ENCODE assay signal across 19 cellular contexts in the genomic region with DNA sequence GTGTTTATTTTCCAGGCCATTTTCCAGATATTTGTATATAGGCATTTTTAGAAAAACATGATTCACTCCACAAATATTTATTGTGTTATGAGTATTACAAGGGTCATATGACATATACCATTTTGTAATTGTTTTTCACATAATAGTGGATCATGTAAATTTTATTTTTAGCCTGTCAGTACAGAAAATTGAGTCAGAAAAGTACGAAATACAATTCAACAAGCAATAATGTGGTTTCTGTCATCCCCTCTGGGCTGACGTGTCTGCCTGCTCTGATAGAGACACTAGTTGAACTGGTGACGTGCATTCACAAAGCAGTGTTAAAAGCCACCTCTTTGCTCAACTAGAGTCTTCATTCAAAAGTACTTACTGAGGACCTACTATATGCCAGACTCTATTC.
DNase-seq lines count a peak whose midpoint lies in the region; TF ChIP-seq lines count a peak whose summit lies in the region.
"Had no signal": no experiment of that assay in that cellular context is flagged by ENCODE, and none has a peak within 500 bp of the region (broad histone marks: within the 10 kb centered on the region; RNA-seq: fewer than 3 reads in every experiment).

No MANE protein-coding gene starts in this region.

- no peaks in the 10 kb centered on the region for H3K36me3 ChIP-seq in ACC112 (ENCODE audit: insufficient read depth, low read length)
- H3K36me3 ChIP-seq: uterus had no signal

- H3K79me2 ChIP-seq in ACC112 (ENCODE audit: control insufficient read depth, insufficient read depth, low read length, unreplicated experiment) = no peaks in the 10 kb centered on the region

- TF ChIP-seq CTCF in fibroblast of villous mesenchyme (IDR thresholded peaks at IDR 0.05; ENCODE audit: insufficient read depth, low read depth, low read length) (no peak), progenitor cell of endocrine pancreas (IDR thresholded peaks at IDR 0.05; ENCODE audit: unreplicated experiment) (no peak)

- peaks cover 37% of the 10 kb centered on the region for H3K4me1 ChIP-seq in ACC112 (ENCODE audit: control insufficient read depth, insufficient read depth, low read length, unreplicated experiment)

- peaks cover 6% of the 10 kb centered on the region for H3K4me1 Mint-ChIP-seq in progenitor cell of endocrine pancreas (ENCODE audit: low read depth)
- H3K4me1 Mint-ChIP-seq: activated CD4-positive, alpha-beta T cell treated with anti-CD3 and anti-CD28 coated beads, Interleukin-2, amount 10 ng/mL, durations not matched to agents 24 days and 14 days had no signal

- H3K27me3 ChIP-seq in ACC112 (ENCODE audit: insufficient read depth, low read length) = no peaks in the 10 kb centered on the region
- H3K27me3 ChIP-seq: uterus had no signal

- H3K27me3 Mint-ChIP-seq in progenitor cell of endocrine pancreas = peaks cover under 1% of the 10 kb centered on the region

- peak overlapping the region; percentile 87 for H3K27ac ChIP-seq in ACC112 (ENCODE audit: low read depth, low read length)
- H3K27ac ChIP-seq: psoas muscle, uterus had no signal

- H3K9me3 Mint-ChIP-seq in progenitor cell of endocrine pancreas (ENCODE audit: low read depth) = peaks cover 3% of the 10 kb centered on the region
- H3K9me3 Mint-ChIP-seq: activated naive CD4-positive, alpha-beta T cell treated with anti-CD3 and anti-CD28 coated beads for 36 hours; GM23338; nephron progenitor cell had no signal

- no peak overlapping the region for H3K4me3 Mint-ChIP-seq in progenitor cell of endocrine pancreas (ENCODE audit: low read depth)
- H3K4me3 Mint-ChIP-seq: activated CD4-positive, alpha-beta T cell treated with anti-CD3 and anti-CD28 coated beads, Interleukin-2, amount 10 ng/mL, durations not matched to agents 24 days and 14 days; activated naive CD4-positive, alpha-beta T cell treated with anti-CD3 and anti-CD28 coated beads for 36 hours; GM23338; nephron progenitor cell had no signal

- H3K27ac Mint-ChIP-seq in progenitor cell of endocrine pancreas = no peak overlapping the region
- H3K27ac Mint-ChIP-seq: activated CD4-positive, alpha-beta T cell treated with anti-CD3 and anti-CD28 coated beads, Interleukin-2, amount 10 ng/mL, durations not matched to agents 24 days and 14 days; activated naive CD4-positive, alpha-beta T cell treated with anti-CD3 and anti-CD28 coated beads for 36 hours; GM23338 had no signal

- DNase-seq in HS-5 (ENCODE audit: low read depth) (peak; percentile 88), astrocyte of the hippocampus (ENCODE audit: low read depth, low spot score) (peak; percentile 34), fibroblast of villous mesenchyme (ENCODE audit: low read depth) (peak; percentile 85), NCI-H2081 treated with DMSO at 0.1 percent for 48 hours (lab: John Stamatoyannopoulos, UW) (no peak), progenitor cell of endocrine pancreas (ENCODE audit: low spot score, unreplicated experiment) (no peak), kidney tubule cell (ENCODE audit: low spot score) (no peak)
- DNase-seq in effector CD8-positive, alpha-beta T cell (lab: John Stamatoyannopoulos, UW) = no peak
- DNase-seq: activated CD4-positive, alpha-beta T cell treated with anti-CD3 and anti-CD28 coated beads, Interleukin-2, amount 10 ng/mL, durations not matched to agents 24 days and 14 days; activated CD8-positive, alpha-beta memory T cell treated with anti-CD3 and anti-CD28 coated beads, Interleukin-2, amount 50 U/mL, for 48 hours; activated naive CD4-positive, alpha-beta T cell treated with anti-CD3 and anti-CD28 coated beads for 36 hours; caudate nucleus; NCI-H1930; NCI-H510A; nephron progenitor cell; psoas muscle; uterus had no signal

- H2AFZ ChIP-seq in ACC112 (ENCODE audit: low read length, unreplicated experiment) = peak overlapping the region; percentile 0
- H2AFZ ChIP-seq: GM23338 had no signal

- no peaks in the 10 kb centered on the region for H3K36me3 Mint-ChIP-seq in progenitor cell of endocrine pancreas (ENCODE audit: insufficient read depth)

- H3K4me3 ChIP-seq in ACC112 (ENCODE audit: low read depth, low read length) (no peak overlapping the region), fibroblast of villous mesenchyme (ENCODE audit: low read depth, low read length) (no peak overlapping the region)
- H3K4me3 ChIP-seq: GM23338, lung, psoas muscle, uterus had no signal

Comparison
In these comparisons a context has a peak if more than half of its experiments do, and no peak if none do; other contexts are left out.
1. DNase-seq: peak in HS-5 (single experiment), astrocyte of the hippocampus (single experiment) and fibroblast of villous mesenchyme (single experiment); none in NCI-H2081 treated with DMSO at 0.1 percent for 48 hours (single experiment), progenitor cell of endocrine pancreas (single experiment), kidney tubule cell (single experiment) and effector CD8-positive, alpha-beta T cell (single experiment).